17 cellular contexts compared by ENCODE assay signal in genomic region chr11:102561636-102562035, GRCh38. TPM values are rescaled to one million over a fixed set of nuclear protein-coding genes. Genes with fewer than 3 reads are reported as not detected.
DNase-seq lines count a peak whose midpoint lies in the region; ATAC-seq and TF ChIP-seq lines count a peak whose summit lies in the region.
"Had no signal": no experiment of that assay in that cellular context is flagged by ENCODE, and none has a peak within 500 bp of the region (broad histone marks: within the 10 kb centered on the region; RNA-seq: fewer than 3 reads in every experiment).

No MANE protein-coding gene starts in this region.

- no peak for DNase-seq in activated CD4-positive, alpha-beta T cell treated with anti-CD3 and anti-CD28 coated beads, Interleukin-2, amount 10 ng/mL, durations not matched to agents 24 days and 14 days
- no peak for DNase-seq in activated CD4-positive, alpha-beta T cell treated with anti-CD3 and anti-CD28 coated beads, Interleukin-2, amount 50 U/mL, for 1 hour
- DNase-seq in activated CD8-positive, alpha-beta T cell treated with anti-CD3 and anti-CD28 coated beads for 36 hours: no peak
- DNase-seq in memory B cell (ENCODE audit: low spot score in 2 of 2) (no peak), transverse colon (no peak), A673 (ENCODE audit: low spot score) (no peak), NCI-H524 (lab: John Stamatoyannopoulos, UW) (no peak), caudate nucleus (lab: John Stamatoyannopoulos, UW) (no peak)
- DNase-seq: ACHN; heart left ventricle; HFFc6; NCI-H2029; NCI-H69; stimulated activated naive CD4-positive, alpha-beta T cell treated with Interleukin-2 at 50 U/mL for 16 hours had no signal

- H3K9me3 ChIP-seq in transverse colon (peaks cover 0 to 5% of the 10 kb centered on the region in 2 donors), A673 (ENCODE audit: low read depth, low read length, poor library complexity, severe bottlenecking) (no peaks in the 10 kb centered on the region)
- H3K9me3 ChIP-seq: right atrium auricular region had no signal

- POLR2A ChIA-PET in activated CD8-positive, alpha-beta T cell treated with anti-CD3 and anti-CD28 coated beads for 36 hours (lab: Charles Lee): no interaction called here
- POLR2A ChIA-PET in A673 (lab: Charles Lee; ENCODE audit: low non-redundant PET): no interaction called here

- no peak for ATAC-seq in activated CD8-positive, alpha-beta T cell treated with anti-CD3 and anti-CD28 coated beads for 36 hours
- ATAC-seq in memory B cell (ENCODE audit: low read depth): no peak
- ATAC-seq: esophagus mucosa, heart left ventricle, Right ventricle myocardium inferior had no signal

- peaks cover 39% of the 10 kb centered on the region for H3K4me1 Mint-ChIP-seq in activated CD4-positive, alpha-beta T cell treated with anti-CD3 and anti-CD28 coated beads, Interleukin-2, amount 10 ng/mL, durations not matched to agents 24 days and 14 days
- H3K4me1 Mint-ChIP-seq in activated CD8-positive, alpha-beta T cell treated with anti-CD3 and anti-CD28 coated beads for 36 hours (ENCODE audit: low read depth): peaks cover 46% of the 10 kb centered on the region
- peaks cover 21% of the 10 kb centered on the region for H3K4me1 Mint-ChIP-seq in memory B cell

- H3K27ac ChIP-seq in transverse colon (peak overlapping the region; percentile 47 to 80 (median 60)), A673 (ENCODE audit: low read depth, low read length, poor library complexity, severe bottlenecking) (no peak overlapping the region), caudate nucleus (ENCODE audit: low read depth, low read length) (no peak overlapping the region)
- H3K27ac ChIP-seq: right atrium auricular region had no signal

- TF ChIP-seq POLR2A in transverse colon (IDR thresholded peaks at IDR 0.05): no peak

- peaks cover 3% of the 10 kb centered on the region for H3K9me3 Mint-ChIP-seq in activated CD4-positive, alpha-beta T cell treated with anti-CD3 and anti-CD28 coated beads, Interleukin-2, amount 10 ng/mL, durations not matched to agents 24 days and 14 days
- peaks cover 4% of the 10 kb centered on the region for H3K9me3 Mint-ChIP-seq in activated CD8-positive, alpha-beta T cell treated with anti-CD3 and anti-CD28 coated beads for 36 hours
- H3K9me3 Mint-ChIP-seq in memory B cell: peaks cover 3% of the 10 kb centered on the region

- no TSS peak for BruUV-seq in A673 (replicated peaks; lab: Mats Ljungman, UMichigan)

- H3K27ac Mint-ChIP-seq in activated CD4-positive, alpha-beta T cell treated with anti-CD3 and anti-CD28 coated beads, Interleukin-2, amount 10 ng/mL, durations not matched to agents 24 days and 14 days: peak overlapping the region; percentile 66
- H3K27ac Mint-ChIP-seq in activated CD8-positive, alpha-beta T cell treated with anti-CD3 and anti-CD28 coated beads for 36 hours: peak overlapping the region; percentile 2
- peak overlapping the region; percentile 8 for H3K27ac Mint-ChIP-seq in memory B cell
- H3K27ac Mint-ChIP-seq: HFFc6 had no signal

- in situ Hi-C loops in transverse colon (cut with MboI; ENCODE audit: low pct_ligation_motif_present in 1 of 4, low pct_unique_long_range_greater_than_20kb in 1 of 4, low sequenced_read_pairs in 3 of 4): no loop called here

- peak overlapping the region; percentile 42 for H3K4me3 Mint-ChIP-seq in activated CD4-positive, alpha-beta T cell treated with anti-CD3 and anti-CD28 coated beads, Interleukin-2, amount 10 ng/mL, durations not matched to agents 24 days and 14 days
- no peak overlapping the region for H3K4me3 Mint-ChIP-seq in activated CD8-positive, alpha-beta T cell treated with anti-CD3 and anti-CD28 coated beads for 36 hours
- peak overlapping the region; percentile 37 for H3K4me3 Mint-ChIP-seq in memory B cell

- H3K36me3 Mint-ChIP-seq in activated CD4-positive, alpha-beta T cell treated with anti-CD3 and anti-CD28 coated beads, Interleukin-2, amount 10 ng/mL, durations not matched to agents 24 days and 14 days (ENCODE audit: low read depth): no peaks in the 10 kb centered on the region
- H3K36me3 Mint-ChIP-seq in activated CD8-positive, alpha-beta T cell treated with anti-CD3 and anti-CD28 coated beads for 36 hours (ENCODE audit: low read depth): no peaks in the 10 kb centered on the region
- peaks cover 3% of the 10 kb centered on the region for H3K36me3 Mint-ChIP-seq in memory B cell

- peaks cover 1% of the 10 kb centered on the region for H3K27me3 Mint-ChIP-seq in activated CD4-positive, alpha-beta T cell treated with anti-CD3 and anti-CD28 coated beads, Interleukin-2, amount 10 ng/mL, durations not matched to agents 24 days and 14 days
- H3K27me3 Mint-ChIP-seq in activated CD8-positive, alpha-beta T cell treated with anti-CD3 and anti-CD28 coated beads for 36 hours: no peaks in the 10 kb centered on the region
- no peaks in the 10 kb centered on the region for H3K27me3 Mint-ChIP-seq in memory B cell

- H3K4me1 ChIP-seq in transverse colon (peaks cover 0 to 33% (median 9%) of the 10 kb centered on the region in 4 donors), A673 (ENCODE audit: insufficient read depth, low read length, poor library complexity, severe bottlenecking) (peaks cover 11% of the 10 kb centered on the region)
- H3K4me1 ChIP-seq: right atrium auricular region had no signal

- no peak for TF ChIP-seq CTCF in activated CD8-positive, alpha-beta T cell treated with anti-CD3 and anti-CD28 coated beads for 36 hours (IDR thresholded peaks at IDR 0.05)
- no peak for TF ChIP-seq CTCF in transverse colon (IDR thresholded peaks at IDR 0.05)
- TF ChIP-seq CTCF in A673 (conservative IDR thresholded peaks at IDR 0.05; ENCODE audit: low read depth, low read length): no peak

- H3K27me3 ChIP-seq in transverse colon: no peaks in the 10 kb centered on the region
- H3K27me3 ChIP-seq in A673 (replicated peaks; ENCODE audit: insufficient read depth, low read depth, low read length, poor library complexity): no peaks in the 10 kb centered on the region
- H3K27me3 ChIP-seq: heart left ventricle, right atrium auricular region had no signal

- CTCF ChIA-PET in activated CD8-positive, alpha-beta T cell treated with anti-CD3 and anti-CD28 coated beads for 36 hours (lab: Charles Lee): interaction anchor here (0.9 to 1.3 kb wide), 2 partner anchors 13 to 51 kb away, joined by 3 read pairs; no protein-coding TSS in a partner anchor
- CTCF ChIA-PET in A673 (lab: Charles Lee): interaction anchor here (0.5 kb wide), 1 partner anchor 475 kb away, joined by 4 read pairs; no protein-coding TSS in a partner anchor

- intact Hi-C loops in activated CD4-positive, alpha-beta T cell treated with anti-CD3 and anti-CD28 coated beads, Interleukin-2, amount 10 ng/mL, durations not matched to agents 24 days and 14 days (cut with micrococcal nuclease): loop anchor here (2.0 to 5.0 kb wide), 2 partner anchors 15 to 109 kb away; partner anchors contain the start of gene TMEM123
- intact Hi-C loops in activated CD8-positive, alpha-beta T cell treated with anti-CD3 and anti-CD28 coated beads for 36 hours (cut with micrococcal nuclease): loop anchor here (5.0 kb wide), 1 partner anchor 36 kb away; no protein-coding TSS in a partner anchor
- intact Hi-C loops in transverse colon (cut with DNase I; ENCODE audit: low total_unique reads) (no loop called here), A673 (cut with micrococcal nuclease; ENCODE audit: unreplicated experiment) (no loop called here)

- H3K4me3 ChIP-seq in transverse colon (no peak overlapping the region), A673 (ENCODE audit: low read depth, low read length, poor library complexity, severe bottlenecking) (no peak overlapping the region)
- H3K4me3 ChIP-seq: right atrium auricular region had no signal

- TF ChIP-seq EP300 in transverse colon (IDR thresholded peaks at IDR 0.05; ENCODE audit: low read depth): no peak

- no peaks in the 10 kb centered on the region for H3K36me3 ChIP-seq in transverse colon
- no peaks in the 10 kb centered on the region for H3K36me3 ChIP-seq in A673 (ENCODE audit: insufficient read depth, low read length, poor library complexity, severe bottlenecking)
- H3K36me3 ChIP-seq: heart left ventricle, right atrium auricular region had no signal

RNA-seq across cellular contexts. Expression of gene MMP7, which starts 31.1 kb away (rescaled TPM):
- total RNA-seq in activated CD4-positive, alpha-beta T cell treated with anti-CD3 and anti-CD28 coated beads, Interleukin-2, amount 10 ng/mL, durations not matched to agents 24 days and 14 days: not detected in 2 replicates
- total RNA-seq in activated CD8-positive, alpha-beta T cell treated with anti-CD3 and anti-CD28 coated beads for 36 hours: not detected
- total RNA-seq in transverse colon (not detected), A673 (2021) (0.34 TPM in 1 of 2 replicates, not detected in the other)
- total RNA-seq: HFFc6, right atrium auricular region, Right ventricle myocardium inferior had no signal

Comparison
In these comparisons a context has a peak if more than half of its experiments do, and no peak if none do; other contexts are left out.
1. H3K27ac Mint-ChIP-seq: peak in every context shown above with its lines; median percentile 66 in activated CD4-positive, alpha-beta T cell treated with anti-CD3 and anti-CD28 coated beads, Interleukin-2, amount 10 ng/mL, durations not matched to agents 24 days and 14 days; 8 in memory B cell; 2 in activated CD8-positive, alpha-beta T cell treated with anti-CD3 and anti-CD28 coated beads for 36 hours.
2. H3K27ac ChIP-seq: peak in transverse colon (4 of 4); none in A673 (single experiment) and caudate nucleus (single experiment).
3. intact Hi-C loops: an anchor here in activated CD4-positive, alpha-beta T cell treated with anti-CD3 and anti-CD28 coated beads, Interleukin-2, amount 10 ng/mL, durations not matched to agents 24 days and 14 days (2.0 to 5.0 kb wide) and activated CD8-positive, alpha-beta T cell treated with anti-CD3 and anti-CD28 coated beads for 36 hours (5.0 kb wide); none called in transverse colon and A673.